Comparison of ENCODE assay signal across 8 cellular contexts in the genomic region with DNA sequence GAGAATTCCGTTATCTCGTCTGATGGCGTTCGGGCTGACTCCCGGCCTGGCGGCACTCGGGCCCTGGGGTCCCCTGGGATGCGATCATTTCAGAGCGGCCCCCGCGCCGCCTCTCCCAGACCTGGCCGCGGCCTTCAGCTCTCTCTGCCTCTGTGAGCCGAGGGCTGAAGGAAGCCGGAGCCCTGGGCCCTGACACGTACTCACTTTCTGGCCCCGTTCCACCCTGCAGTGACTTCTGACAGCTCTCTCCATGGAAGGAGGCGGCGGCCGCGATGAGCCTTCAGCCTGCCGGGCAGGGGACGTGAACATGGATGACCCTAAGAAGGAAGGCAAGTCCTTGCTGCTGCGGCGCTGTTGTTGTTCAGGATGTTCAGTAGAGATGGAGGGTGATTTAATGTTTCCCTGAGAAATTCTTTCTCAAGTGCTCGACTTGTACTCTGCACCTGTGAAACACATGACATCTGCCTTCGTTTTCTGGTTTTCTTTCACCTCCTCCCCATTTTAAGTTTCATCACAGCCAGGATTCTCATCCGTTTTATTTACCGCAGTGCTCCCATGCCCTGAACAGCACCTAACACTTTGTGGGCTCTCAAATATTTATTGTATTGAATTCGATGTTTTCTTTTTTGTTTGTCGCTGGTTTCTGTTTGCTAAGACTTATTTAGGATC. TPM values are rescaled to one million over a fixed set of nuclear protein-coding genes. Genes with fewer than 3 reads are reported as not detected.
DNase-seq lines count a peak whose midpoint lies in the region; ATAC-seq, FAIRE-seq and TF ChIP-seq lines count a peak whose summit lies in the region.

No MANE protein-coding gene starts in this region.

- no peak for FAIRE-seq in bronchial epithelial cell (lab: Jason Lieb, UNC)

- H3K27me3 ChIP-seq in OCI-LY3 (ENCODE audit: low read depth, low read length) (no peaks in the 10 kb centered on the region), bronchial epithelial cell (ENCODE audit: control insufficient read depth, insufficient read depth, low read length) (no peaks in the 10 kb centered on the region), lung (ENCODE audit: control insufficient read depth, insufficient read depth) (no peaks in the 10 kb centered on the region)

- DNase-seq in NCI-H146 (lab: John Stamatoyannopoulos, UW), result peak; percentile 14
- no peak for DNase-seq in NCI-H146 treated with DMSO at 0.1 percent for 48 hours (lab: John Stamatoyannopoulos, UW; ENCODE audit: unreplicated experiment)
- DNase-seq in HFF-Myc (ENCODE audit: extremely low read depth, low read depth), result no peak
- DNase-seq in bronchial epithelial cell (ENCODE audit: low read depth), result peak; percentile 23
- no peak for DNase-seq in lung (ENCODE audit: low spot score)
- DNase-seq in LoVo (ENCODE audit: low spot score), result no peak

- 0 out of 2 replicates have a peak overlapping the region, but pooled peaks have one; percentile 26 for H2AFZ ChIP-seq in OCI-LY3 (ENCODE audit: low read depth, low read length)

- 7 to 8% methylated on average over 28 to 32 of the region's 32 CpGs for WGBS in lung, 2 donors
- 5% methylated on average over 32 of the region's 32 CpGs for WGBS in urinary bladder

- H3K79me2 ChIP-seq in OCI-LY3 (ENCODE audit: low read length), result peaks cover 47% of the 10 kb centered on the region

- H3K9me3 ChIP-seq in OCI-LY3 (ENCODE audit: insufficient read depth, low read length) (no peaks in the 10 kb centered on the region), lung (ENCODE audit: control insufficient read depth in 2 of 2, insufficient read depth in 1 of 2, low read length in 1 of 2) (peaks cover 0 to 2% of the 10 kb centered on the region in 2 donors)

- H3K36me3 ChIP-seq in OCI-LY3 (replicated peaks; ENCODE audit: low read depth, low read length), result peaks cover 27% of the 10 kb centered on the region
- H3K36me3 ChIP-seq in bronchial epithelial cell (ENCODE audit: control insufficient read depth, insufficient read depth, low read length), result no peaks in the 10 kb centered on the region
- H3K36me3 ChIP-seq in lung (ENCODE audit: control insufficient read depth in 2 of 2, insufficient read depth in 2 of 2, low read length in 2 of 2), result peaks cover 2 to 12% of the 10 kb centered on the region in 2 donors
- H3K36me3 ChIP-seq in urinary bladder (ENCODE audit: insufficient read depth), result no peaks in the 10 kb centered on the region

- no peaks in the 10 kb centered on the region for H4K20me1 ChIP-seq in OCI-LY3 (ENCODE audit: insufficient read depth, low read length)

- peaks cover 16% of the 10 kb centered on the region for H3K4me1 ChIP-seq in OCI-LY3 (ENCODE audit: low read length)
- H3K4me1 ChIP-seq in lung (ENCODE audit: control insufficient read depth in 2 of 2, insufficient read depth in 2 of 2, low read length in 2 of 2), result peaks cover 0 to 8% of the 10 kb centered on the region in 2 donors
- no peaks in the 10 kb centered on the region for H3K4me1 ChIP-seq in urinary bladder (ENCODE audit: insufficient read depth)

- peak overlapping the region; percentile 93 for H3K4me2 ChIP-seq in OCI-LY3 (ENCODE audit: low read length)

- H3K9ac ChIP-seq in OCI-LY3 (ENCODE audit: low read length), result peak overlapping the region; percentile 84

- no peak for ATAC-seq in lung (ENCODE audit: insufficient read depth, low FRiP score)

- TF ChIP-seq CTCF in HFF-Myc (IDR thresholded peaks at IDR 0.05; ENCODE audit: low read depth, low read length, missing control alignments) (no peak), OCI-LY3 (IDR thresholded peaks at IDR 0.05; ENCODE audit: low read depth, low read length) (no peak), bronchial epithelial cell (IDR thresholded peaks at IDR 0.05; ENCODE audit: insufficient read depth, low read length, severe bottlenecking) (no peak), lung (IDR thresholded peaks at IDR 0.05; ENCODE audit: control extremely low read depth, extremely low read depth) (no peak)

- peak overlapping the region; percentile 87 for H3K4me3 ChIP-seq in HFF-Myc (replicated peaks; ENCODE audit: low read depth, low read length)
- H3K4me3 ChIP-seq in OCI-LY3 (ENCODE audit: low read length), result peak overlapping the region; percentile 95
- H3K4me3 ChIP-seq in bronchial epithelial cell (ENCODE audit: low read depth, low read length), result peak overlapping the region; percentile 61
- H3K4me3 ChIP-seq in lung, result peak overlapping the region; percentile 40
- peak overlapping the region; percentile 29 for H3K4me3 ChIP-seq in urinary bladder (ENCODE audit: low read depth, low read length)

- H3K27ac ChIP-seq in OCI-LY3 (ENCODE audit: low read length) (peak overlapping the region; percentile 50), lung (ENCODE audit: low read depth in 1 of 2, low read length in 1 of 2) (no peak overlapping the region), urinary bladder (ENCODE audit: low read depth) (no peak overlapping the region)

RNA-seq across cellular contexts. Expression of gene GTSE1, which starts 0.6 kb away (rescaled TPM):
- total RNA-seq in bronchial epithelial cell (0.13 and 0.26 TPM in 2 replicates), lung (1 to 10 TPM; 1.0 to 2.3 TPM), urinary bladder (6.6 TPM)
- polyA plus RNA-seq in lung (1 to 10 TPM; 1.2 to 1.3 TPM), urinary bladder (0.33 TPM)

RNA-seq across cellular contexts. Expression of gene TTC38, which starts 29.5 kb away (rescaled TPM):
- total RNA-seq in bronchial epithelial cell, result 5.4 and 8.4 TPM in 2 replicates
- total RNA-seq in lung, result 10 to 100 TPM; 32.2 to 33.9 TPM
- polyA plus RNA-seq in lung, result 10 to 100 TPM; 14.8 to 24.9 TPM
- total RNA-seq in urinary bladder, result 24.7 TPM
- 32.6 TPM for polyA plus RNA-seq in urinary bladder

RNA-seq across cellular contexts. Expression of gene PKDREJ, which starts 34.1 kb away (rescaled TPM):
- total RNA-seq in bronchial epithelial cell (not detected in 2 replicates), lung (under 1 TPM; 0.03 to 0.06 TPM), urinary bladder (0.05 TPM)
- polyA plus RNA-seq in lung (under 1 TPM; 0.02 TPM), urinary bladder (0.14 TPM)

RNA-seq across cellular contexts. Expression of gene TRMU, which starts 38.2 kb away (rescaled TPM):
- 32.3 and 38.7 TPM in 2 replicates for total RNA-seq in bronchial epithelial cell
- total RNA-seq in lung, result 10 to 100 TPM; 39.2 to 42.3 TPM
- polyA plus RNA-seq in lung, result 10 to 100 TPM; 24.1 to 28.7 TPM
- 27.1 TPM for total RNA-seq in urinary bladder
- 21.0 TPM for polyA plus RNA-seq in urinary bladder

RNA-seq across cellular contexts. Expression of gene CDPF1, which starts 47.2 kb away (rescaled TPM):
- total RNA-seq in bronchial epithelial cell (8.7 and 9.5 TPM in 2 replicates), lung (10 to 100 TPM in 1 of 2 donors, 1 to 10 TPM in 1; 8.9 to 17.2 TPM), urinary bladder (9.0 TPM)
- polyA plus RNA-seq in lung (10 to 100 TPM; 11.6 to 13.2 TPM), urinary bladder (20.0 TPM)

Comparison
In these comparisons a context has a peak if more than half of its experiments do, and no peak if none do; other contexts are left out.
1. DNase-seq: peak in NCI-H146 (single experiment) and bronchial epithelial cell (single experiment); none in NCI-H146 treated with DMSO at 0.1 percent for 48 hours (single experiment), HFF-Myc (single experiment), lung (single experiment) and LoVo (single experiment).
2. H3K4me3 ChIP-seq: peak in every context shown above with its lines; median percentile 95 in OCI-LY3; 87 in HFF-Myc; 61 in bronchial epithelial cell; 40 in lung; 29 in urinary bladder.